In genomic region chr14:21103165-21103709, GRCh38 we compare ENCODE assay signal across 8 cellular contexts. TPM values are rescaled to one million over a fixed set of nuclear protein-coding genes. Genes with fewer than 3 reads are reported as not detected.
DNase-seq lines count a peak whose midpoint lies in the region; ATAC-seq, FAIRE-seq and TF ChIP-seq lines count a peak whose summit lies in the region.

No MANE protein-coding gene starts in this region.

- dilution Hi-C loops in IMR-90 (cut with HindIII; ENCODE audit: low sequenced_read_pairs, unreplicated experiment) = no loop called here

- peak overlapping the region; percentile 64 for H2BK120ac ChIP-seq in IMR-90 (ENCODE audit: low read depth, low read length)

- H4K20me1 ChIP-seq in IMR-90 (ENCODE audit: insufficient read depth, low read length) = no peaks in the 10 kb centered on the region

- H4K8ac ChIP-seq in IMR-90 (ENCODE audit: low read depth in 2 of 2, low read length in 2 of 2) = peak overlapping the region; percentile 39 to 94

- peaks cover 3% of the 10 kb centered on the region; the same call in 1 of the 2 replicates for H3K9me1 ChIP-seq in IMR-90 (ENCODE audit: insufficient read depth, low read length)

- peak overlapping the region; percentile 70 for H4K91ac ChIP-seq in IMR-90 (ENCODE audit: insufficient read depth, low read depth, low read length)

- intact Hi-C loops in IMR-90 (cut with micrococcal nuclease) = loop anchor here (5.0 kb wide), 2 partner anchors 246 to 421 kb away; partner anchors contain the start of gene RNASE4
- intact Hi-C loops in naive thymus-derived CD4-positive, alpha-beta T cell (cut with micrococcal nuclease) = loop anchor here (1.0 to 5.0 kb wide), 14 partner anchors 114 to 761 kb away; partner anchors contain the start of genes CHD8 (in 2 of the 2), PIP4P1 (in 2 of the 2), TOX4 (in 2 of the 2) and HNRNPC (in 1 of the 2)

- H3K18ac ChIP-seq in IMR-90 (ENCODE audit: low read depth, low read length) = no peak overlapping the region

- peaks cover 0 to 15% (median 0%) of the 10 kb centered on the region in 5 donors for H3K27me3 Mint-ChIP-seq in naive thymus-derived CD4-positive, alpha-beta T cell

- TF ChIP-seq POLR2A in IMR-90 (IDR thresholded peaks at IDR 0.05; ENCODE audit: low read depth, low read length) = no peak

- DNase-seq in IMR-90 = no peak
- no peak for DNase-seq in bronchial epithelial cell (ENCODE audit: low read depth)
- no peak for DNase-seq in naive thymus-derived CD4-positive, alpha-beta T cell
- DNase-seq in NCI-H2171 (lab: John Stamatoyannopoulos, UW) = no peak

- H3K4me1 ChIP-seq in IMR-90 (ENCODE audit: control insufficient read depth, insufficient read depth, low read length) = peaks cover 6% of the 10 kb centered on the region
- H3K4me1 ChIP-seq in naive thymus-derived CD4-positive, alpha-beta T cell (ENCODE audit: control insufficient read depth in 2 of 2, insufficient read depth in 2 of 2, low read length in 2 of 2) = peaks cover 3 to 8% of the 10 kb centered on the region in 2 donors

- 0 out of 4 replicates have a peak, but pooled peaks cover 0 to 2% of the 10 kb centered on the region in 2 experiments for H3K79me1 ChIP-seq in IMR-90 (ENCODE audit: low read depth in 1 of 2, low read length in 2 of 2)

- in situ Hi-C loops in IMR-90 (cut with MboI; ENCODE audit: low sequenced_read_pairs) = loop anchor here (5.0 kb wide), 1 partner anchor 86 kb away; no protein-coding TSS in a partner anchor

- no peak overlapping the region; the same call in 1 of the 2 replicates for H2BK20ac ChIP-seq in IMR-90 (ENCODE audit: low read depth, low read length)

- peak overlapping the region; percentile 90 for H3K27ac ChIP-seq in C4-2B
- peak overlapping the region; percentile 39; the same call in 1 of the 2 replicates for H3K27ac ChIP-seq in IMR-90 (ENCODE audit: insufficient read depth, low read length)
- peak overlapping the region; percentile 96 for H3K27ac ChIP-seq in naive thymus-derived CD4-positive, alpha-beta T cell (ENCODE audit: low read depth, low read length)

- H2BK15ac ChIP-seq in IMR-90 (ENCODE audit: low read depth, low read length) = peak overlapping the region; percentile 11; the same call in 1 of the 3 replicates

- peaks cover 27 to 45% (median 30%) of the 10 kb centered on the region in 7 donors for H3K4me1 Mint-ChIP-seq in naive thymus-derived CD4-positive, alpha-beta T cell

- WGBS in IMR-90 (ENCODE audit: extremely low coverage in 2 of 2, insufficient read length in 1 of 2), 2 experiments = 0% methylated on average over 2 of the region's 15 CpGs; no CpG with 5 or more reads in 1 of the 2 experiments

- H2AK9ac ChIP-seq in IMR-90 (replicated peaks; ENCODE audit: low read depth, low read length, poor library complexity) = peak overlapping the region; percentile 89

- peak overlapping the region; percentile 20; the same call in 1 of the 2 replicates for H2AK5ac ChIP-seq in IMR-90 (ENCODE audit: low read depth, low read length)

- H3K4ac ChIP-seq in IMR-90 (ENCODE audit: low read depth, low read length) = peak overlapping the region; percentile 75

- H3K4me3 ChIP-seq in IMR-90 (ENCODE audit: insufficient read depth, low read depth, low read length) = peak overlapping the region; percentile 36
- peak overlapping the region; percentile 67 for H3K4me3 ChIP-seq in bronchial epithelial cell (ENCODE audit: low read depth, low read length)
- peak overlapping the region; percentile 94 for H3K4me3 ChIP-seq in naive thymus-derived CD4-positive, alpha-beta T cell (ENCODE audit: low read length)

- BruUV-seq in IMR-90 (replicated peaks; lab: Mats Ljungman, UMichigan) = no TSS peak

- FAIRE-seq in bronchial epithelial cell (lab: Jason Lieb, UNC) = no peak

- H3K23ac ChIP-seq in IMR-90 (ENCODE audit: low read depth, low read length) = peak overlapping the region; percentile 70; the same call in 1 of the 2 replicates

- POLR2A ChIA-PET in IMR-90 (lab: Charles Lee; ENCODE audit: unreplicated experiment) = no interaction called here
- POLR2A ChIA-PET in naive thymus-derived CD4-positive, alpha-beta T cell (lab: Charles Lee) = interaction anchor here (1.1 to 5.9 kb wide), 5 partner anchors 10 to 88 kb away, joined by 4 to 53 read pairs (median 22); no protein-coding TSS in a partner anchor

- H3K56ac ChIP-seq in IMR-90 (ENCODE audit: extremely low read depth, insufficient read depth, low read length) = peak overlapping the region; percentile 37

- no peaks in the 10 kb centered on the region for H3K9me3 ChIP-seq in IMR-90 (ENCODE audit: control insufficient read depth, insufficient read depth, low read length)
- H3K9me3 ChIP-seq in naive thymus-derived CD4-positive, alpha-beta T cell (ENCODE audit: control insufficient read depth in 2 of 3, low read length in 3 of 3) = no peaks in the 10 kb centered on the region

- H3K14ac ChIP-seq in IMR-90 (replicated peaks; ENCODE audit: low read depth, low read length) = peak overlapping the region; percentile 82

- no peak overlapping the region for H2BK5ac ChIP-seq in IMR-90 (ENCODE audit: low read depth, low read length, poor library complexity, severe bottlenecking)

- TF ChIP-seq CTCF in C4-2B (conservative IDR thresholded peaks at IDR 0.05) = peak; percentile 70
- TF ChIP-seq CTCF in IMR-90 (conservative IDR thresholded peaks at IDR 0.05; ENCODE audit: low read depth, low read length) = no peak
- no peak for TF ChIP-seq CTCF in bronchial epithelial cell (IDR thresholded peaks at IDR 0.05; ENCODE audit: insufficient read depth, low read length, severe bottlenecking)

- no peaks in the 10 kb centered on the region for H3K27me3 ChIP-seq in IMR-90 (ENCODE audit: control insufficient read depth, insufficient read depth, low read length)
- no peaks in the 10 kb centered on the region for H3K27me3 ChIP-seq in bronchial epithelial cell (ENCODE audit: control insufficient read depth, insufficient read depth, low read length)
- peaks cover 0 to 4% of the 10 kb centered on the region in 2 donors for H3K27me3 ChIP-seq in naive thymus-derived CD4-positive, alpha-beta T cell (ENCODE audit: control insufficient read depth in 2 of 2, insufficient read depth in 2 of 2, low read length in 2 of 2)

- ATAC-seq in IMR-90 (ENCODE audit: low read depth) (no peak), GM18861 (IDR thresholded peaks at IDR 0.05; ENCODE audit: unreplicated experiment) (no peak), GM21526 (IDR thresholded peaks at IDR 0.05; ENCODE audit: low FRiP score, unreplicated experiment) (no peak), GM18907 (IDR thresholded peaks at IDR 0.05; ENCODE audit: unreplicated experiment) (no peak)
- no peak for ATAC-seq in naive thymus-derived CD4-positive, alpha-beta T cell

- H3K4me3 Mint-ChIP-seq in naive thymus-derived CD4-positive, alpha-beta T cell = peak overlapping the region; percentile 74 to 99 (median 91)

- H4K5ac ChIP-seq in IMR-90 (ENCODE audit: low read depth, low read length) = peak overlapping the region; percentile 68

- H3K27ac Mint-ChIP-seq in naive thymus-derived CD4-positive, alpha-beta T cell = peak overlapping the region; percentile 76 to 97 (median 89)

- H3K9me3 Mint-ChIP-seq in naive thymus-derived CD4-positive, alpha-beta T cell = peaks cover 0 to 4% (median 0%) of the 10 kb centered on the region in 11 donors

- peak overlapping the region; percentile 64 for H3K9ac ChIP-seq in IMR-90 (ENCODE audit: low read depth, low read length)

- H3K36me3 ChIP-seq in IMR-90 (ENCODE audit: control insufficient read depth, insufficient read depth, low read length) = no peaks in the 10 kb centered on the region
- no peaks in the 10 kb centered on the region for H3K36me3 ChIP-seq in bronchial epithelial cell (ENCODE audit: control insufficient read depth, insufficient read depth, low read length)
- H3K36me3 ChIP-seq in naive thymus-derived CD4-positive, alpha-beta T cell (ENCODE audit: control insufficient read depth in 2 of 3, insufficient read depth in 3 of 3, low read length in 3 of 3) = no peaks in the 10 kb centered on the region

- peak overlapping the region; percentile 100 for H2AFZ ChIP-seq in IMR-90 (replicated peaks; ENCODE audit: low read length, poor library complexity)

- peaks cover 0 to 1% (median 0%) of the 10 kb centered on the region in 5 donors for H3K36me3 Mint-ChIP-seq in naive thymus-derived CD4-positive, alpha-beta T cell

- no peak for TF ChIP-seq RAD21 in IMR-90 (IDR thresholded peaks at IDR 0.05; ENCODE audit: low read length)

- CTCF ChIA-PET in IMR-90 (lab: Yijun Ruan, JAX) = interaction anchor here (0.6 to 4.2 kb wide), 7 partner anchors 11 to 92 kb away, joined by 3 to 44 read pairs (median 6); no protein-coding TSS in a partner anchor
- CTCF ChIA-PET in naive thymus-derived CD4-positive, alpha-beta T cell (lab: Charles Lee) = interaction anchor here (1.2 to 8.6 kb wide), 7 partner anchors 9 to 88 kb away, joined by 3 to 158 read pairs (median 37); partner anchors contain the start of genes ARHGEF40 and RNASE7

- peak overlapping the region; percentile 85 for H3K4me2 ChIP-seq in IMR-90 (ENCODE audit: low read depth, low read length)

RNA-seq across cellular contexts. Expression of gene TMEM253, which starts 2.4 kb away (rescaled TPM):
- total RNA-seq in IMR-90 (2012; rRNA removed) (not detected in 2 replicates), bronchial epithelial cell (under 0.01 and 0.51 TPM in 2 replicates)
- polyA plus RNA-seq in IMR-90 (2012; rRNA removed) = 0.07 TPM in 1 of 2 replicates, not detected in the other
- 0.06 TPM in 1 of 2 replicates, not detected in the other for polyA plus RNA-seq in IMR-90 (2012; cell fraction: cytosol; rRNA removed)
- polyA plus RNA-seq in IMR-90 (2012; cell fraction: nucleus; rRNA removed; ENCODE audit: low replicate concordance) = 0.16 and 0.32 TPM in 2 replicates
- under 1 TPM in 3 of 5 experiments, not detected in 2; 0.56 to 0.73 (median 0.70) TPM for total RNA-seq in naive thymus-derived CD4-positive, alpha-beta T cell
- not detected for polyA plus RNA-seq in naive thymus-derived CD4-positive, alpha-beta T cell

RNA-seq across cellular contexts. Expression of gene ZNF219, which starts 4.8 kb away (rescaled TPM):
- total RNA-seq in IMR-90 (2012; rRNA removed) (0.83 and 0.90 TPM in 2 replicates), bronchial epithelial cell (7.8 and 8.2 TPM in 2 replicates)
- polyA plus RNA-seq in IMR-90 (2012; rRNA removed) = 3.8 and 4.6 TPM in 2 replicates
- polyA plus RNA-seq in IMR-90 (2012; cell fraction: cytosol; rRNA removed) = 2.6 and 6.7 TPM in 2 replicates
- 15.6 and 20.5 TPM in 2 replicates for polyA plus RNA-seq in IMR-90 (2012; cell fraction: nucleus; rRNA removed; ENCODE audit: low replicate concordance)
- total RNA-seq in naive thymus-derived CD4-positive, alpha-beta T cell = 10 to 100 TPM in 2 of 5 experiments, 1 to 10 TPM in 3; 5.7 to 22.1 (median 9.1) TPM
- polyA plus RNA-seq in naive thymus-derived CD4-positive, alpha-beta T cell = 1 to 10 TPM; 2.3 to 2.8 TPM

RNA-seq across cellular contexts. Expression of gene ARHGEF40, which starts 33.1 kb away (rescaled TPM):
- total RNA-seq in IMR-90 (2012; rRNA removed) (16.1 and 18.1 TPM in 2 replicates), bronchial epithelial cell (3.3 and 6.8 TPM in 2 replicates)
- 58.4 and 62.8 TPM in 2 replicates for polyA plus RNA-seq in IMR-90 (2012; rRNA removed)
- 39.2 and 43.6 TPM in 2 replicates for polyA plus RNA-seq in IMR-90 (2012; cell fraction: cytosol; rRNA removed)
- 101 and 167 TPM in 2 replicates for polyA plus RNA-seq in IMR-90 (2012; cell fraction: nucleus; rRNA removed; ENCODE audit: low replicate concordance)
- 10 to 100 TPM in 1 of 5 experiments, 1 to 10 TPM in 1, under 1 TPM in 2, not detected in 1; 0.65 to 40.5 (median 5.4) TPM for total RNA-seq in naive thymus-derived CD4-positive, alpha-beta T cell
- under 1 TPM in 1 of 2 donors, not detected in 1; 0.11 TPM for polyA plus RNA-seq in naive thymus-derived CD4-positive, alpha-beta T cell

RNA-seq across cellular contexts. Expression of gene RNASE8, which starts 45.6 kb away (rescaled TPM):
- total RNA-seq in IMR-90 (2012; rRNA removed) = not detected in 2 replicates
- polyA plus RNA-seq in IMR-90 (2012; rRNA removed) = not detected in 2 replicates
- not detected in 2 replicates for polyA plus RNA-seq in IMR-90 (2012; cell fraction: cytosol; rRNA removed)
- not detected in 2 replicates for polyA plus RNA-seq in IMR-90 (2012; cell fraction: nucleus; rRNA removed; ENCODE audit: low replicate concordance)
- total RNA-seq in bronchial epithelial cell = not detected in 2 replicates
- not detected for total RNA-seq in naive thymus-derived CD4-positive, alpha-beta T cell
- polyA plus RNA-seq in naive thymus-derived CD4-positive, alpha-beta T cell = not detected

RNA-seq across cellular contexts. Expression of gene OR5AU1, which starts 52.6 kb away (rescaled TPM):
- total RNA-seq in IMR-90 (2012; rRNA removed) (not detected in 2 replicates), bronchial epithelial cell (not detected in 2 replicates)
- not detected in 2 replicates for polyA plus RNA-seq in IMR-90 (2012; rRNA removed)
- polyA plus RNA-seq in IMR-90 (2012; cell fraction: cytosol; rRNA removed) = not detected in 2 replicates
- not detected in 2 replicates for polyA plus RNA-seq in IMR-90 (2012; cell fraction: nucleus; rRNA removed; ENCODE audit: low replicate concordance)
- total RNA-seq in naive thymus-derived CD4-positive, alpha-beta T cell = not detected
- polyA plus RNA-seq in naive thymus-derived CD4-positive, alpha-beta T cell = not detected

Comparison
In these comparisons a context has a peak if more than half of its experiments do, and no peak if none do; other contexts are left out.
1. H3K27ac ChIP-seq: peak in every context shown above with its lines; median percentile 96 in naive thymus-derived CD4-positive, alpha-beta T cell; 90 in C4-2B; 39 in IMR-90.
2. H3K4me3 ChIP-seq: peak in every context shown above with its lines; median percentile 94 in naive thymus-derived CD4-positive, alpha-beta T cell; 67 in bronchial epithelial cell; 36 in IMR-90.